ENCODE assay signal across 2 cellular contexts in the genomic region with DNA sequence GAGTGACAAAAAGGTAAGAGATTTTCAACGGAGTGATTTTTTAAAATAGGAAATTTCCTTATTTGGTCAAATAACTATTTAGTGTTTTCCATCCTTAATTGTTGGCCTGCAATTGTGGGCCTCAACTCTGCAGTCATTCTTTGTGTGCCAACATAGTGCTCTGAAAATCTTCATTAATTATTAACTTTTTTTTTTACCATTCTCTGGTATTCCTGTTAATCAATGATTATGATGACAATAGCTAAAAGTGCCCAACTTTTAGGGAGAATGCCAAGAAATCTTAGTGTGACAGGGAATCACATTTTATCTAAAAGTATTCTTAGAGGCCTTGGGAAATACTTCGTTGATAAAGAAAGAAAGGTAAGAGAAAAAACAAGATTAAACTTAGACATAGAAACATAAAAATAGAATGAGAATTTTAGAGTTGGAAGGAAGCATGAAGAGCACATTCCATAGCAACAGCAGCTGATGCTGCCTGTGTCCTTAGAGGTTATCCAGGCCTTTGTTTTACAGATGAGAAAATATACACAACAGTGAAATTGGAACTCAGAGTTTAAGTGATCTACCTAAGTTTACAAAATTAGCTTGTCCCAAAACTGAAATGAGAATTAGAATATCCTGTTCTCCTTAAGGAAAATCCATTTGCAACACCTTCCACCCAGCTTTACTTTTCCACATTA.
TF ChIP-seq lines count a peak whose summit lies in the region.

No MANE protein-coding gene starts in this region.

TF ChIP-seq in HCT116, 20 proteins besides CTCF, POLR2A, EP300 and RAD21:
- no peak for TF ChIP-seq ZFX (IDR thresholded peaks at IDR 0.05)
- TF ChIP-seq MAX (IDR thresholded peaks at IDR 0.05), result no peak
- TF ChIP-seq, protein P1, sequence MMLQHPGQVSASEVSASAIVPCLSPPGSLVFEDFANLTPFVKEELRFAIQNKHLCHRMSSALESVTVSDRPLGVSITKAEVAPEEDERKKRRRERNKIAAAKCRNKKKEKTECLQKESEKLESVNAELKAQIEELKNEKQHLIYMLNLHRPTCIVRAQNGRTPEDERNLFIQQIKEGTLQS (IDR thresholded peaks at IDR 0.05), result no peak
- TF ChIP-seq REST (IDR thresholded peaks at IDR 0.05; ENCODE audit: low read depth), result no peak
- no peak for TF ChIP-seq SIN3A (IDR thresholded peaks at IDR 0.05; ENCODE audit: low read depth)
- TF ChIP-seq JUND (IDR thresholded peaks at IDR 0.05), result no peak
- TF ChIP-seq SP1 (IDR thresholded peaks at IDR 0.05; ENCODE audit: low read depth), result no peak
- no peak for TF ChIP-seq EZH2phosphoT487 (IDR thresholded peaks at IDR 0.05; ENCODE audit: borderline replicate concordance)
- no peak for TF ChIP-seq ZBTB33 (IDR thresholded peaks at IDR 0.05; ENCODE audit: extremely low read depth, insufficient replicate concordance, low read length)
- no peak for TF ChIP-seq POLR2AphosphoS5 (IDR thresholded peaks at IDR 0.05; ENCODE audit: low read depth, low read length)
- no peak for TF ChIP-seq SRF (IDR thresholded peaks at IDR 0.05; ENCODE audit: low read depth)
- no peak for TF ChIP-seq ELF1 (IDR thresholded peaks at IDR 0.05; ENCODE audit: borderline replicate concordance, low read depth)
- no peak for TF ChIP-seq CEBPB (IDR thresholded peaks at IDR 0.05; ENCODE audit: low read depth)
- TF ChIP-seq FOSL1 (IDR thresholded peaks at IDR 0.05; ENCODE audit: low read depth), result no peak
- TF ChIP-seq EGR1 (IDR thresholded peaks at IDR 0.05; ENCODE audit: low read depth), result no peak
- no peak for TF ChIP-seq CBX3 (IDR thresholded peaks at IDR 0.05; ENCODE audit: low read depth)
- TF ChIP-seq ZNF274 (IDR thresholded peaks at IDR 0.05; ENCODE audit: low read depth, low read length), result no peak
- TF ChIP-seq YY1 (IDR thresholded peaks at IDR 0.05; ENCODE audit: extremely low read depth, insufficient replicate concordance, low read depth, low read length), result no peak
- no peak for TF ChIP-seq TCF7L2 (IDR thresholded peaks at IDR 0.05; ENCODE audit: borderline replicate concordance, extremely low read depth, insufficient read depth, insufficient read length)

TF ChIP-seq in H1, 55 proteins besides CTCF, POLR2A, EP300 and RAD21:
- TF ChIP-seq CTBP2 (IDR thresholded peaks at IDR 0.05; ENCODE audit: borderline replicate concordance, insufficient read depth, insufficient read length, low read length) (no peak), FOSL1 (IDR thresholded peaks at IDR 0.05; ENCODE audit: insufficient read depth, low read depth, low read length) (no peak), BRCA1 (IDR thresholded peaks at IDR 0.05; ENCODE audit: low read depth, low read length) (no peak), RNF2 (IDR thresholded peaks at IDR 0.05; ENCODE audit: borderline replicate concordance, low read depth, low read length, missing control alignments, poor library complexity, severe bottlenecking) (no peak), KDM5A (IDR thresholded peaks at IDR 0.05; ENCODE audit: low read length) (no peak), SP1 (IDR thresholded peaks at IDR 0.05; ENCODE audit: low read depth, low read length) (no peak)
- TF ChIP-seq, protein P2, sequence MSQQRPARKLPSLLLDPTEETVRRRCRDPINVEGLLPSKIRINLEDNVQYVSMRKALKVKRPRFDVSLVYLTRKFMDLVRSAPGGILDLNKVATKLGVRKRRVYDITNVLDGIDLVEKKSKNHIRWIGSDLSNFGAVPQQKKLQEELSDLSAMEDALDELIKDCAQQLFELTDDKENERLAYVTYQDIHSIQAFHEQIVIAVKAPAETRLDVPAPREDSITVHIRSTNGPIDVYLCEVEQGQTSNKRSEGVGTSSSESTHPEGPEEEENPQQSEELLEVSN (IDR thresholded peaks at IDR 0.05), result no peak
